Comparison of ENCODE assay signal across 8 cellular contexts in genomic region chr11:4607111-4607510, GRCh38. TPM values are rescaled to one million over a fixed set of nuclear protein-coding genes. Genes with fewer than 3 reads are reported as not detected.
DNase-seq lines count a peak whose midpoint lies in the region; ATAC-seq and TF ChIP-seq lines count a peak whose summit lies in the region.

No MANE protein-coding gene starts in this region.

- no peaks in the 10 kb centered on the region for H3K27me3 ChIP-seq in esophagus squamous epithelium
- no peaks in the 10 kb centered on the region for H3K27me3 ChIP-seq in body of pancreas

- peak overlapping the region; percentile 84 for H3K4me3 ChIP-seq in GM12864 (ENCODE audit: low read depth, low read length)
- H3K4me3 ChIP-seq in OCI-LY7 (ENCODE audit: low read depth, low read length, poor library complexity, severe bottlenecking): peak overlapping the region; percentile 83
- peak overlapping the region; percentile 57 to 85 (median 67) for H3K4me3 ChIP-seq in esophagus squamous epithelium
- peak overlapping the region in 1 of 2 donors; percentile 54 for H3K4me3 ChIP-seq in body of pancreas

- no peak for ATAC-seq in HG02678 (IDR thresholded peaks at IDR 0.05; ENCODE audit: unreplicated experiment)
- ATAC-seq in body of pancreas: no peak
- ATAC-seq in HG02588 (IDR thresholded peaks at IDR 0.05; ENCODE audit: unreplicated experiment): no peak

- POLR2A ChIA-PET in OCI-LY7 (lab: Charles Lee): interaction anchor here (1.0 kb wide), 1 partner anchor 12 kb away, joined by 3 read pairs; no protein-coding TSS in a partner anchor

- H4K20me1 ChIP-seq in OCI-LY7 (ENCODE audit: insufficient read depth, low read length): no peaks in the 10 kb centered on the region

- DNase-seq in GM12864 (ENCODE audit: low read depth) (no peak), OCI-LY7 (ENCODE audit: low spot score) (no peak), esophagus squamous epithelium (lab: John Stamatoyannopoulos, UW) (no peak), renal cortical epithelial cell (ENCODE audit: low read depth) (peak; percentile 8), body of pancreas (no peak), HuH-7 (ENCODE audit: low spot score) (no peak)

- H3K36me3 ChIP-seq in OCI-LY7 (ENCODE audit: insufficient read depth, low read length): peaks cover 28% of the 10 kb centered on the region; the same call in 1 of the 2 replicates
- H3K36me3 ChIP-seq in esophagus squamous epithelium: peaks cover 0 to 31% (median 0%) of the 10 kb centered on the region in 3 donors
- peaks cover 2% of the 10 kb centered on the region in 2 donors for H3K36me3 ChIP-seq in body of pancreas (replicated peaks in 1 of 2; ENCODE audit: insufficient read depth in 1 of 2, low read depth in 2 of 2)

- H3K9me2 ChIP-seq in OCI-LY7 (ENCODE audit: insufficient read depth, low read length): no peaks in the 10 kb centered on the region

- TF ChIP-seq POLR2A in esophagus squamous epithelium (IDR thresholded peaks at IDR 0.05) (no peak), body of pancreas (IDR thresholded peaks at IDR 0.05) (no peak)

- peaks cover 21% of the 10 kb centered on the region for H3K4me1 ChIP-seq in OCI-LY7 (ENCODE audit: insufficient read depth, low read length, poor library complexity, severe bottlenecking)
- peaks cover 0 to 30% (median 10%) of the 10 kb centered on the region in 3 donors for H3K4me1 ChIP-seq in esophagus squamous epithelium
- H3K4me1 ChIP-seq in body of pancreas: peaks cover 21% of the 10 kb centered on the region

- TSS peak; percentile 66 for BruUV-seq in OCI-LY7 (replicated peaks; lab: Mats Ljungman, UMichigan)

- 32 to 46% methylated on average over 6 of the region's 6 CpGs for WGBS in esophagus squamous epithelium, 2 donors
- WGBS in body of pancreas, 2 donors: 15 to 26% methylated on average over 6 of the region's 6 CpGs

- CTCF ChIA-PET in OCI-LY7 (lab: Charles Lee; ENCODE audit: unreplicated experiment): no interaction called here

- H3K27ac ChIP-seq in OCI-LY7 (ENCODE audit: low read depth, low read length, poor library complexity, severe bottlenecking): no peak overlapping the region
- peak overlapping the region in 3 of 4 donors; percentile 90 to 91 (median 91) for H3K27ac ChIP-seq in esophagus squamous epithelium
- peak overlapping the region in 1 of 4 donors; percentile 89 for H3K27ac ChIP-seq in body of pancreas

- no peaks in the 10 kb centered on the region for H3K79me2 ChIP-seq in OCI-LY7 (ENCODE audit: insufficient read depth, low read depth, low read length)

- TF ChIP-seq CTCF in GM12864 (IDR thresholded peaks at IDR 0.05; ENCODE audit: low read depth, low read length, missing control alignments) (no peak), OCI-LY7 (conservative IDR thresholded peaks at IDR 0.05; ENCODE audit: low read length) (no peak), esophagus squamous epithelium (IDR thresholded peaks at IDR 0.05) (no peak), body of pancreas (IDR thresholded peaks at IDR 0.05) (no peak)

- peak overlapping the region; percentile 76 for H3K4me2 ChIP-seq in OCI-LY7 (ENCODE audit: low read length)

- intact Hi-C loops in OCI-LY7 (cut with micrococcal nuclease; ENCODE audit: unreplicated experiment) (no loop called here), esophagus squamous epithelium (cut with DNase I) (no loop called here), body of pancreas (cut with DNase I) (no loop called here)

- H3K9me3 ChIP-seq in OCI-LY7 (ENCODE audit: low read length) (peaks cover 8% of the 10 kb centered on the region; the same call in 1 of the 2 replicates), esophagus squamous epithelium (no peaks in the 10 kb centered on the region), body of pancreas (no peaks in the 10 kb centered on the region)

- H2AFZ ChIP-seq in OCI-LY7 (ENCODE audit: low read length): peak overlapping the region; percentile 97; the same call in 1 of the 2 replicates

RNA-seq across cellular contexts. Expression of gene TRIM68, which starts 0.9 kb away (rescaled TPM):
- 10.4 and 13.2 TPM in 2 replicates for total RNA-seq in OCI-LY7 (2014; rRNA removed; shearing (Covaris generic))
- 11.9 and 15.8 TPM in 2 replicates for total RNA-seq in OCI-LY7 (2022)
- 10 to 100 TPM in 2 of 4 donors, 1 to 10 TPM in 2; 6.2 to 12.1 (median 10.0) TPM for total RNA-seq in esophagus squamous epithelium
- 10.4 and 24.4 TPM in 2 replicates for total RNA-seq in renal cortical epithelial cell
- total RNA-seq in body of pancreas: 10 to 100 TPM in 1 of 2 donors, 1 to 10 TPM in 1; 9.1 to 15.2 TPM

RNA-seq across cellular contexts. Expression of gene OR52I1, which starts 13.3 kb away (rescaled TPM):
- not detected in 2 replicates for total RNA-seq in OCI-LY7 (2014; rRNA removed; shearing (Covaris generic))
- not detected in 2 replicates for total RNA-seq in OCI-LY7 (2022)
- total RNA-seq in esophagus squamous epithelium: not detected
- total RNA-seq in renal cortical epithelial cell: not detected in 2 replicates
- total RNA-seq in body of pancreas: not detected

RNA-seq across cellular contexts. Expression of gene OR52I2, which starts 25.6 kb away (rescaled TPM):
- total RNA-seq in OCI-LY7 (2014; rRNA removed; shearing (Covaris generic)): not detected in 2 replicates
- total RNA-seq in OCI-LY7 (2022): not detected in 2 replicates
- not detected for total RNA-seq in esophagus squamous epithelium
- total RNA-seq in renal cortical epithelial cell: not detected in 2 replicates
- not detected for total RNA-seq in body of pancreas

RNA-seq across cellular contexts. Expression of gene OR51D1, which starts 30.2 kb away (rescaled TPM):
- not detected in 2 replicates for total RNA-seq in OCI-LY7 (2014; rRNA removed; shearing (Covaris generic))
- total RNA-seq in OCI-LY7 (2022) (not detected in 2 replicates), esophagus squamous epithelium (not detected), renal cortical epithelial cell (not detected in 2 replicates), body of pancreas (not detected)

RNA-seq across cellular contexts. Expression of gene OR51E1, which starts 36.7 kb away (rescaled TPM):
- total RNA-seq in OCI-LY7 (2014; rRNA removed; shearing (Covaris generic)): 0.09 TPM in 1 of 2 replicates, not detected in the other
- total RNA-seq in OCI-LY7 (2022) (not detected in 2 replicates), esophagus squamous epithelium (under 1 TPM in 1 of 4 donors, not detected in 3; 0.12 TPM), renal cortical epithelial cell (not detected in 2 replicates), body of pancreas (not detected)
